Comparison of ENCODE assay signal across 21 cellular contexts in the genomic region with DNA sequence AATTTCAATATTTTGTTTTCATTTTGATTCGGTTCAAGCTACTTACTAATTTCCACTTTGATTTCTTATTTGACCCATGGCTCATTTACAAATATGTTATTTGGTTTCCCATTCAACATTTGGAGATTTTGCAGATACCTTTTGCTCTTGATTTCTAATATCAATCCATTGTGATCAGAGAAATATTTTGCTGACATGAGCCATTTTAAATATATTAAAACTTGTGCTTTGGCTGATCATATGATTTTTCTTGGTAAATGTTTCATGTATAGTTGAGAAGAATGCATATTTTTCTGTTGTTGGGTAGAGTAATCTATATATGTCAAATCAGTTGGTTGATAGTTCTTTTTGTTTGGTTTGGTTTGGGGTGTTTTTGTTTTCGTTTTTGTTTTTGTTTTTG.
DNase-seq lines count a peak whose midpoint lies in the region; ATAC-seq, FAIRE-seq and TF ChIP-seq lines count a peak whose summit lies in the region.
"Had no signal": no experiment of that assay in that cellular context is flagged by ENCODE, and none has a peak within 500 bp of the region (broad histone marks: within the 10 kb centered on the region; RNA-seq: fewer than 3 reads in every experiment).

No MANE protein-coding gene starts in this region.

- no peak for TF ChIP-seq POLR2A in A549 (IDR thresholded peaks at IDR 0.05; ENCODE audit: low read length)
- TF ChIP-seq POLR2A in IMR-90 (IDR thresholded peaks at IDR 0.05; ENCODE audit: low read depth, low read length), result no peak
- no peak for TF ChIP-seq POLR2A in K562 (conservative IDR thresholded peaks at IDR 0.05)

- H3K4me3 Mint-ChIP-seq in type B pancreatic cell, result no peak overlapping the region
- H3K4me3 Mint-ChIP-seq: B cell; CD4-positive, alpha-beta T cell; CD8-positive, alpha-beta T cell had no signal

- H3K9ac ChIP-seq in IMR-90 (ENCODE audit: low read depth, low read length) (no peak overlapping the region), K562 (ENCODE audit: insufficient read depth in 1 of 2, low read depth in 2 of 2, low read length in 2 of 2) (no peak overlapping the region)
- H3K9ac ChIP-seq: BLaER1 treated with 17β-estradiol and CSF1 and Interleukin-3, amounts not matched to agents 10 nM and 100 nM had no signal

- H3K27ac ChIP-seq in A549, result no peak overlapping the region
- no peak overlapping the region for H3K27ac ChIP-seq in IMR-90 (ENCODE audit: insufficient read depth, low read length)
- no peak overlapping the region for H3K27ac ChIP-seq in K562 (ENCODE audit: extremely low read depth, low read depth, low read length)
- H3K27ac ChIP-seq: BLaER1 treated with 17β-estradiol and CSF1 and Interleukin-3, amounts not matched to agents 10 nM and 100 nM; C4-2B had no signal

- H3K9me1 ChIP-seq in IMR-90 (ENCODE audit: insufficient read depth, low read length) (no peaks in the 10 kb centered on the region), K562 (ENCODE audit: control insufficient read depth, insufficient read depth, low read length) (no peaks in the 10 kb centered on the region)

- POLR2A ChIA-PET in A549 (lab: Yijun Ruan, JAX) (no interaction called here), IMR-90 (lab: Charles Lee; ENCODE audit: unreplicated experiment) (no interaction called here), K562 (lab: Yijun Ruan, JAX) (no interaction called here)

- no peak overlapping the region for H2BK5ac ChIP-seq in IMR-90 (ENCODE audit: low read depth, low read length, poor library complexity, severe bottlenecking)

- no peak for TF ChIP-seq CTCF in A549 (IDR thresholded peaks at IDR 0.05)
- no peak for TF ChIP-seq CTCF in IMR-90 (conservative IDR thresholded peaks at IDR 0.05; ENCODE audit: low read depth, low read length)
- no peak for TF ChIP-seq CTCF in K562 (IDR thresholded peaks at IDR 0.05 in 2 of 3, conservative IDR thresholded peaks at IDR 0.05 in 1 of 3; ENCODE audit: insufficient read depth in 2 of 3, low read depth in 1 of 3, low read length in 3 of 3)
- TF ChIP-seq CTCF in type B pancreatic cell (conservative IDR thresholded peaks at IDR 0.05), result no peak

- H2AFZ ChIP-seq in IMR-90 (replicated peaks; ENCODE audit: low read length, poor library complexity), result no peak overlapping the region
- no peak overlapping the region for H2AFZ ChIP-seq in K562 (ENCODE audit: low read depth, low read length)

- no peak overlapping the region for H3K27ac Mint-ChIP-seq in type B pancreatic cell
- H3K27ac Mint-ChIP-seq: B cell; CD4-positive, alpha-beta T cell; CD8-positive, alpha-beta T cell had no signal

- H3K14ac ChIP-seq in IMR-90 (replicated peaks; ENCODE audit: low read depth, low read length), result no peak overlapping the region

- H4K5ac ChIP-seq in IMR-90 (ENCODE audit: low read depth, low read length), result no peak overlapping the region

- no peak for DNase-seq in A549 (ENCODE audit: low read depth in 1 of 2, low spot score in 1 of 2)
- no peak for DNase-seq in IMR-90
- no peak for DNase-seq in K562 (ENCODE audit: extremely low read depth in 1 of 4, low spot score in 3 of 4)
- no peak for DNase-seq in occipital lobe (lab: John Stamatoyannopoulos, UW)
- no peak for DNase-seq in type B pancreatic cell (ENCODE audit: extremely low spot score, unreplicated experiment)
- DNase-seq: 8988T; AML-193; Caco-2; Calu3; CD4-positive, alpha-beta T cell; CD8-positive, alpha-beta T cell; DMS79 treated with DMSO at 0.1 percent for 48 hours; GF-D8 had no signal

- 53% methylated on average over 2 of the region's 2 CpGs for WGBS in A549 (ENCODE audit: missing lambda C conversion rate)
- WGBS in IMR-90 (ENCODE audit: extremely low coverage in 2 of 2, insufficient read length in 1 of 2), 2 experiments, result no CpG with 5 or more reads among the region's 2 CpGs
- WGBS in K562 (ENCODE audit: insufficient coverage, low coverage, missing lambda C conversion rate), result 3% methylated on average over 2 of the region's 2 CpGs

- H4K91ac ChIP-seq in IMR-90 (ENCODE audit: insufficient read depth, low read depth, low read length), result no peak overlapping the region

- intact Hi-C loops in IMR-90 (cut with micrococcal nuclease) (loop anchor here (5.0 kb wide), 1 partner anchor 34 kb away; no protein-coding TSS in a partner anchor), K562 (cut with micrococcal nuclease) (no loop called here)

- FAIRE-seq in A549 (lab: Jason Lieb, UNC) (no peak), K562 (lab: Jason Lieb, UNC) (no peak)
- FAIRE-seq: A204.1, D721Med, G401.6, GM12891, GM19239 had no signal

- H3K79me2 ChIP-seq in K562 (ENCODE audit: control insufficient read depth, insufficient read depth, low read length), result no peaks in the 10 kb centered on the region

- H3K4me2 ChIP-seq in A549, result no peak overlapping the region
- H3K4me2 ChIP-seq in IMR-90 (ENCODE audit: low read depth, low read length), result no peak overlapping the region
- no peak overlapping the region for H3K4me2 ChIP-seq in K562 (ENCODE audit: insufficient read depth, low read length)
- H3K4me2 ChIP-seq: BLaER1 treated with 17β-estradiol and CSF1 and Interleukin-3, amounts not matched to agents 10 nM and 100 nM had no signal

- H3K56ac ChIP-seq in IMR-90 (ENCODE audit: extremely low read depth, insufficient read depth, low read length), result no peak overlapping the region

- no peak overlapping the region for H3K23ac ChIP-seq in IMR-90 (ENCODE audit: low read depth, low read length)

- H3K79me1 ChIP-seq in IMR-90 (ENCODE audit: low read depth in 1 of 2, low read length in 2 of 2), result no peaks in the 10 kb centered on the region

- no peak overlapping the region for H2BK20ac ChIP-seq in IMR-90 (ENCODE audit: low read depth, low read length)

- H3K27me3 ChIP-seq in IMR-90 (ENCODE audit: control insufficient read depth, insufficient read depth, low read length) (no peaks in the 10 kb centered on the region), K562 (ENCODE audit: control insufficient read depth in 2 of 2, insufficient read depth in 2 of 2, low read length in 2 of 2) (no peaks in the 10 kb centered on the region)
- H3K27me3 ChIP-seq: BLaER1 treated with 17β-estradiol and CSF1 and Interleukin-3, amounts not matched to agents 10 nM and 100 nM had no signal

- no peaks in the 10 kb centered on the region for H3K9me3 Mint-ChIP-seq in type B pancreatic cell

- H3K4me3 ChIP-seq in A549 (no peak overlapping the region), IMR-90 (ENCODE audit: insufficient read depth, low read depth, low read length) (no peak overlapping the region), K562 (no peak overlapping the region)
- H3K4me3 ChIP-seq: BLaER1 treated with 17β-estradiol and CSF1 and Interleukin-3, amounts not matched to agents 10 nM and 100 nM had no signal

- no peak overlapping the region for H2AK5ac ChIP-seq in IMR-90 (ENCODE audit: low read depth, low read length)

- H2BK15ac ChIP-seq in IMR-90 (ENCODE audit: low read depth, low read length), result no peak overlapping the region

- ATAC-seq in A549 (no peak), IMR-90 (ENCODE audit: low read depth) (no peak), K562 (no peak)
- ATAC-seq: CD8-positive, alpha-beta T cell had no signal

- in situ Hi-C loops in IMR-90 (cut with MboI; ENCODE audit: low sequenced_read_pairs), result no loop called here
- in situ Hi-C loops in K562 (cut with MboI), result no loop called here

- H3K36me3 Mint-ChIP-seq in type B pancreatic cell, result no peaks in the 10 kb centered on the region
- H3K36me3 Mint-ChIP-seq: CD8-positive, alpha-beta T cell had no signal

- no TSS peak for BruUV-seq in IMR-90 (replicated peaks; lab: Mats Ljungman, UMichigan)
- no TSS peak for BruUV-seq in K562 (replicated peaks; lab: Mats Ljungman, UMichigan)

- H3K36me3 ChIP-seq in IMR-90 (ENCODE audit: control insufficient read depth, insufficient read depth, low read length) (no peaks in the 10 kb centered on the region), K562 (ENCODE audit: control insufficient read depth, insufficient read depth, low read length) (no peaks in the 10 kb centered on the region)
- H3K36me3 ChIP-seq: BLaER1 treated with 17β-estradiol and CSF1 and Interleukin-3, amounts not matched to agents 10 nM and 100 nM had no signal

- TF ChIP-seq RAD21 in A549 (conservative IDR thresholded peaks at IDR 0.05 in 1 of 2, IDR thresholded peaks at IDR 0.05 in 1 of 2), result no peak
- no peak for TF ChIP-seq RAD21 in IMR-90 (IDR thresholded peaks at IDR 0.05; ENCODE audit: low read length)
- TF ChIP-seq RAD21 in K562 (CRISPR knock-in tag; conservative IDR thresholded peaks at IDR 0.05 in 1 of 2, IDR thresholded peaks at IDR 0.05 in 1 of 2), result no peak

- no peaks in the 10 kb centered on the region for H3K27me3 Mint-ChIP-seq in type B pancreatic cell
- H3K27me3 Mint-ChIP-seq: B cell; CD4-positive, alpha-beta T cell had no signal

- H3K18ac ChIP-seq in IMR-90 (ENCODE audit: low read depth, low read length), result no peak overlapping the region

- dilution Hi-C loops in IMR-90 (cut with HindIII; ENCODE audit: low sequenced_read_pairs, unreplicated experiment), result no loop called here

- H4K20me1 ChIP-seq in IMR-90 (ENCODE audit: insufficient read depth, low read length), result no peaks in the 10 kb centered on the region
- H4K20me1 ChIP-seq in K562 (replicated peaks; ENCODE audit: control insufficient read depth, insufficient read depth, low read length), result no peaks in the 10 kb centered on the region
- H4K20me1 ChIP-seq: BLaER1 treated with 17β-estradiol and CSF1 and Interleukin-3, amounts not matched to agents 10 nM and 100 nM had no signal

- H3K9me3 ChIP-seq in A549, result no peaks in the 10 kb centered on the region
- H3K9me3 ChIP-seq in IMR-90 (ENCODE audit: control insufficient read depth, insufficient read depth, low read length), result no peaks in the 10 kb centered on the region
- H3K9me3 ChIP-seq in K562 (replicated peaks; ENCODE audit: control insufficient read depth, insufficient read depth, low read depth, low read length), result no peaks in the 10 kb centered on the region
- H3K9me3 ChIP-seq: Caco-2 had no signal

- no peak overlapping the region for H4K8ac ChIP-seq in IMR-90 (ENCODE audit: low read depth in 2 of 2, low read length in 2 of 2)

- H2AK9ac ChIP-seq in IMR-90 (replicated peaks; ENCODE audit: low read depth, low read length, poor library complexity), result no peak overlapping the region

- no peak overlapping the region for H3K4ac ChIP-seq in IMR-90 (ENCODE audit: low read depth, low read length)

- no peaks in the 10 kb centered on the region for H3K4me1 ChIP-seq in A549
- no peaks in the 10 kb centered on the region for H3K4me1 ChIP-seq in IMR-90 (ENCODE audit: control insufficient read depth, insufficient read depth, low read length)
- no peaks in the 10 kb centered on the region for H3K4me1 ChIP-seq in K562 (replicated peaks in 1 of 2; ENCODE audit: control insufficient read depth in 2 of 2, insufficient read depth in 2 of 2, low read length in 2 of 2)
- H3K4me1 ChIP-seq: BLaER1 treated with 17β-estradiol and CSF1 and Interleukin-3, amounts not matched to agents 10 nM and 100 nM; Caco-2 had no signal

- CTCF ChIA-PET in A549 (lab: Yijun Ruan, JAX), result no interaction called here
- CTCF ChIA-PET in IMR-90 (lab: Yijun Ruan, JAX), result no interaction called here
- CTCF ChIA-PET in K562 (lab: Yijun Ruan, JAX; ENCODE audit: low intra/inter-chr PET ratio), result no interaction called here

- H2BK120ac ChIP-seq in IMR-90 (ENCODE audit: low read depth, low read length), result no peak overlapping the region

- peaks cover 14% of the 10 kb centered on the region for H3K4me1 Mint-ChIP-seq in type B pancreatic cell (ENCODE audit: unreplicated experiment)
- H3K4me1 Mint-ChIP-seq: B cell had no signal

- TF ChIP-seq EP300 in A549 (IDR thresholded peaks at IDR 0.05) (no peak), K562 (IDR thresholded peaks at IDR 0.05; ENCODE audit: low read length) (no peak)

TF ChIP-seq in K562, 482 proteins besides CTCF, POLR2A, EP300 and RAD21 (continues in another document):
- TF ChIP-seq PYGO2 (tag; IDR thresholded peaks at IDR 0.05), result no peak
